29 cellular contexts compared by ENCODE assay signal in genomic region chr2:154556146-154556545, GRCh38.
DNase-seq lines count a peak whose midpoint lies in the region; ATAC-seq and TF ChIP-seq lines count a peak whose summit lies in the region.
"Had no signal": no experiment of that assay in that cellular context is flagged by ENCODE, and none has a peak within 500 bp of the region (broad histone marks: within the 10 kb centered on the region; RNA-seq: fewer than 3 reads in every experiment).

No MANE protein-coding gene starts in this region.

- no peaks in the 10 kb centered on the region for H3K4me1 ChIP-seq in SJCRH30
- H3K4me1 ChIP-seq: A549, colonic mucosa, vagina had no signal

- H3K79me2 ChIP-seq in SU-DHL-6 (ENCODE audit: insufficient read depth, low read length) = no peaks in the 10 kb centered on the region

- H3K9ac ChIP-seq in SU-DHL-6 (ENCODE audit: low read length) = no peak overlapping the region

- H3K27me3 Mint-ChIP-seq in activated T-helper 17 cell treated with anti-CD3 and anti-CD28 coated beads, Interleukin-2, amount 50 U/mL, for 72 hours = no peaks in the 10 kb centered on the region
- H3K27me3 Mint-ChIP-seq: activated CD4-positive, alpha-beta memory T cell treated with anti-CD3 and anti-CD28 coated beads, Interleukin-2, amount 10 ng/mL, durations not matched to agents 7 days and 5 days; CD4-positive, alpha-beta memory T cell; naive B cell had no signal

- H3K4me2 ChIP-seq in SU-DHL-6 (ENCODE audit: low read depth, low read length, poor library complexity, severe bottlenecking) = no peak overlapping the region
- H3K4me2 ChIP-seq: A549 had no signal

- intact Hi-C loops in sciatic nerve (cut with DNase I) = no loop called here

- H2AFZ ChIP-seq in SU-DHL-6 (ENCODE audit: low read depth, low read length, severe bottlenecking) = peak overlapping the region; percentile 17

- ATAC-seq in GM18508 (IDR thresholded peaks at IDR 0.05; ENCODE audit: insufficient read depth, unreplicated experiment) = peak; percentile 54
- peak; percentile 57 for ATAC-seq in GM19452 (IDR thresholded peaks at IDR 0.05; ENCODE audit: unreplicated experiment)
- peak; percentile 56 for ATAC-seq in HG03378 (IDR thresholded peaks at IDR 0.05; ENCODE audit: unreplicated experiment)
- ATAC-seq in GM18502 (IDR thresholded peaks at IDR 0.05; ENCODE audit: poor library complexity, unreplicated experiment) = no peak
- no peak for ATAC-seq in activated T-helper 17 cell treated with anti-CD3 and anti-CD28 coated beads, Interleukin-2, amount 50 U/mL, for 72 hours (replicated peaks)
- no peak for ATAC-seq in sciatic nerve
- ATAC-seq: A549; SK-N-SH treated with all-trans-retinoic acid at 6 μM for 48 hours; stimulated activated naive CD8-positive, alpha-beta T cell treated with anti-CD3 and anti-CD28 coated beads, Interleukin-15, Interleukin-2, amounts not matched to agents 100 U/mL and 50 U/mL, for 24 hours had no signal

- H3K4me3 Mint-ChIP-seq in activated T-helper 17 cell treated with anti-CD3 and anti-CD28 coated beads, Interleukin-2, amount 50 U/mL, for 72 hours = no peak overlapping the region
- H3K4me3 Mint-ChIP-seq: activated CD4-positive, alpha-beta memory T cell treated with anti-CD3 and anti-CD28 coated beads, Interleukin-2, amount 10 ng/mL, durations not matched to agents 7 days and 5 days; CD4-positive, alpha-beta memory T cell; mesothelial cell of epicardium; naive B cell had no signal

- H3K36me3 ChIP-seq in SU-DHL-6 (ENCODE audit: low read length) (no peaks in the 10 kb centered on the region), SJCRH30 (no peaks in the 10 kb centered on the region)
- H3K36me3 ChIP-seq: colonic mucosa, vagina had no signal

- DNase-seq in SJCRH30 (no peak), sciatic nerve (ENCODE audit: low spot score) (no peak)
- DNase-seq: activated CD4-positive, alpha-beta memory T cell treated with anti-CD3 and anti-CD28 coated beads, Interleukin-2, amount 10 ng/mL, durations not matched to agents 7 days and 5 days; activated CD4-positive, alpha-beta T cell treated with anti-CD3 and anti-CD28 coated beads for 1 hour; activated CD8-positive, alpha-beta memory T cell treated with anti-CD3 and anti-CD28 coated beads, Interleukin-2, amount 50 U/mL, for 48 hours; activated naive CD4-positive, alpha-beta T cell treated with anti-CD3 and anti-CD28 coated beads, Interleukin-2, amount 50 U/mL, for 16 hours; CD4-positive, alpha-beta memory T cell; colonic mucosa; effector CD8-positive, alpha-beta T cell; EL; erythroblast; glutamatergic neuron; HCEC 1CT; naive B cell; NCI-H1930; NCI-H226; NCI-H82; stimulated activated naive CD8-positive, alpha-beta T cell treated with anti-CD3 and anti-CD28 coated beads, Interleukin-15, Interleukin-2, amounts not matched to agents 100 U/mL and 50 U/mL, for 24 hours had no signal

- no peaks in the 10 kb centered on the region for H3K36me3 Mint-ChIP-seq in activated T-helper 17 cell treated with anti-CD3 and anti-CD28 coated beads, Interleukin-2, amount 50 U/mL, for 72 hours (ENCODE audit: low read depth)
- H3K36me3 Mint-ChIP-seq: CD4-positive, alpha-beta memory T cell; mesothelial cell of epicardium; naive B cell had no signal

- H3K4me3 ChIP-seq in SU-DHL-6 (ENCODE audit: insufficient read depth, low read length, poor library complexity, severe bottlenecking) (no peak overlapping the region), SJCRH30 (no peak overlapping the region)
- H3K4me3 ChIP-seq: A549, colonic mucosa, skin epidermis, vagina had no signal

- H3K27ac ChIP-seq in SU-DHL-6 (ENCODE audit: low read depth, low read length) (no peak overlapping the region), SJCRH30 (no peak overlapping the region)
- H3K27ac ChIP-seq: A549, colonic mucosa, skin epidermis, vagina had no signal

- TF ChIP-seq CTCF in SU-DHL-6 (IDR thresholded peaks at IDR 0.05; ENCODE audit: insufficient read depth, low read length, poor library complexity, severe bottlenecking) = no peak

- H3K9me2 ChIP-seq in SU-DHL-6 (replicated peaks; ENCODE audit: insufficient read depth, low read length) = no peaks in the 10 kb centered on the region

- no peaks in the 10 kb centered on the region for H3F3A ChIP-seq in SU-DHL-6 (ENCODE audit: insufficient read depth)

- H3K9me3 ChIP-seq in SU-DHL-6 (ENCODE audit: insufficient read depth, low read length) (no peaks in the 10 kb centered on the region), SJCRH30 (replicated peaks) (no peaks in the 10 kb centered on the region)
- H3K9me3 ChIP-seq: A549, colonic mucosa, vagina had no signal

- H3K27ac Mint-ChIP-seq in activated T-helper 17 cell treated with anti-CD3 and anti-CD28 coated beads, Interleukin-2, amount 50 U/mL, for 72 hours = no peak overlapping the region
- H3K27ac Mint-ChIP-seq: activated CD4-positive, alpha-beta memory T cell treated with anti-CD3 and anti-CD28 coated beads, Interleukin-2, amount 10 ng/mL, durations not matched to agents 7 days and 5 days; CD4-positive, alpha-beta memory T cell; mesothelial cell of epicardium; naive B cell had no signal

- H4K20me1 ChIP-seq in SU-DHL-6 (ENCODE audit: low read depth, low read length) = no peaks in the 10 kb centered on the region

- H3K4me1 Mint-ChIP-seq in activated T-helper 17 cell treated with anti-CD3 and anti-CD28 coated beads, Interleukin-2, amount 50 U/mL, for 72 hours = no peaks in the 10 kb centered on the region
- H3K4me1 Mint-ChIP-seq: activated CD4-positive, alpha-beta memory T cell treated with anti-CD3 and anti-CD28 coated beads, Interleukin-2, amount 10 ng/mL, durations not matched to agents 7 days and 5 days; CD4-positive, alpha-beta memory T cell; mesothelial cell of epicardium; naive B cell had no signal

- no peaks in the 10 kb centered on the region for H3K27me3 ChIP-seq in SU-DHL-6 (ENCODE audit: low read length)
- H3K27me3 ChIP-seq in SJCRH30 = no peaks in the 10 kb centered on the region
- H3K27me3 ChIP-seq: colonic mucosa, vagina had no signal

- H3K9me3 Mint-ChIP-seq in activated T-helper 17 cell treated with anti-CD3 and anti-CD28 coated beads, Interleukin-2, amount 50 U/mL, for 72 hours = peaks cover 5% of the 10 kb centered on the region
- H3K9me3 Mint-ChIP-seq: activated CD4-positive, alpha-beta memory T cell treated with anti-CD3 and anti-CD28 coated beads, Interleukin-2, amount 10 ng/mL, durations not matched to agents 7 days and 5 days; mesothelial cell of epicardium had no signal

Comparison
In these comparisons a context has a peak if more than half of its experiments do, and no peak if none do; other contexts are left out.
1. ATAC-seq: peak in GM18508 (single experiment), GM19452 (single experiment) and HG03378 (single experiment); none in GM18502 (single experiment), activated T-helper 17 cell treated with anti-CD3 and anti-CD28 coated beads, Interleukin-2, amount 50 U/mL, for 72 hours (single experiment) and sciatic nerve (single experiment).